Comparison of ENCODE assay signal across 8 cellular contexts in the genomic region with DNA sequence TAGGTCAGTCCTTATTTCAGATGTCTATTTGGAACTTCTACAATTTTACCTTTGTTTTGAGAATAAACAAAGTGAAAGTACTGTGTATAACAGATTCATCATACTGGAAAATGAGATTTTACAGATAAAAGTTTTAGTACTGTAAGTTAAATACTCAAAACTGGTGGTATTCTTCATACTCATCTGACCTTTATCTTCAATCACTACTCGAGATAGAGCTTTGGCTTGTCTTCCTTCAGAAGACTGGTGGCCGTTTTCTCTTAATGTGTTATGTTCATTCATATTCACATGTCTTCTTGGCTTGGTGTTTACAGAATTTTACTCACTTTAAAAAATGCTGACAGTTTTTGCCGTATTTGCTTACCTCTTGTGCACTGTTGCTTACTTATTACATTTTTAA. TPM values are rescaled to one million over a fixed set of nuclear protein-coding genes. Genes with fewer than 3 reads are reported as not detected.
DNase-seq lines count a peak whose midpoint lies in the region; ATAC-seq, FAIRE-seq and TF ChIP-seq lines count a peak whose summit lies in the region.

No MANE protein-coding gene starts in this region.

- no peak overlapping the region for H2BK12ac ChIP-seq in H9 (ENCODE audit: insufficient read length, low read depth, low read length)

- no peak overlapping the region for H3K23ac ChIP-seq in H9 (ENCODE audit: insufficient read length, low read depth, low read length)

- no peaks in the 10 kb centered on the region for H3K36me3 ChIP-seq in mesodermal cell (ENCODE audit: control insufficient read depth, insufficient read depth, low read length)

- H3T11ph ChIP-seq in H9 (ENCODE audit: low read length) = no peak overlapping the region

- no peak for FAIRE-seq in A549 (lab: Jason Lieb, UNC)

- WGBS in A549 (ENCODE audit: missing lambda C conversion rate) = 36% methylated on average over 3 of the region's 3 CpGs
- WGBS in H9 (ENCODE audit: extremely low coverage, insufficient read length, low lambda C conversion rate) = no CpG with 5 or more reads among the region's 3 CpGs
- 83% methylated on average over 1 of the region's 3 CpGs; no CpG with 5 or more reads in 1 of the 2 experiments for WGBS in mesodermal cell (ENCODE audit: insufficient coverage in 2 of 2), 2 experiments

- H3K18ac ChIP-seq in H9 (ENCODE audit: insufficient read length, low read depth, low read length) = no peak overlapping the region

- H3K79me1 ChIP-seq in H9 (ENCODE audit: insufficient read depth, low read depth, low read length, poor library complexity, severe bottlenecking) = peaks cover 2% of the 10 kb centered on the region

- H3K9me3 Mint-ChIP-seq in H9 = no peaks in the 10 kb centered on the region
- no peaks in the 10 kb centered on the region for H3K9me3 Mint-ChIP-seq in activated naive CD8-positive, alpha-beta T cell treated with anti-CD3 and anti-CD28 coated beads, Interleukin-2, amount 10 ng/mL, durations not matched to agents 7 days and 5 days

- H3K4me2 ChIP-seq in A549 (peak overlapping the region; percentile 93), H9 (ENCODE audit: insufficient read depth, insufficient read length, low read length) (peak overlapping the region; percentile 79)

- DNase-seq in A549 (ENCODE audit: low read depth in 1 of 2, low spot score in 1 of 2) = no peak
- no peak for DNase-seq in H9
- DNase-seq in activated naive CD8-positive, alpha-beta T cell treated with anti-CD3 and anti-CD28 coated beads, Interleukin-2, amount 10 ng/mL, durations not matched to agents 7 days and 5 days = no peak
- DNase-seq in HCEC 1CT = no peak
- no peak for DNase-seq in COLO668 (lab: John Stamatoyannopoulos, UW; ENCODE audit: unreplicated experiment)
- no peak for DNase-seq in NK-92 (lab: John Stamatoyannopoulos, UW; ENCODE audit: unreplicated experiment)

- no peak overlapping the region for H3K27ac Mint-ChIP-seq in H9
- no peak overlapping the region for H3K27ac Mint-ChIP-seq in activated naive CD8-positive, alpha-beta T cell treated with anti-CD3 and anti-CD28 coated beads, Interleukin-2, amount 10 ng/mL, durations not matched to agents 7 days and 5 days

- H4K20me1 ChIP-seq in H9 (ENCODE audit: control insufficient read depth, insufficient read depth, insufficient read length) = no peaks in the 10 kb centered on the region

- CTCF ChIA-PET in A549 (lab: Yijun Ruan, JAX) = interaction anchor here (0.7 to 1.4 kb wide), 2 partner anchors 11 to 283 kb away, joined by 3 read pairs; no protein-coding TSS in a partner anchor

- no peak for ATAC-seq in A549
- ATAC-seq in activated naive CD8-positive, alpha-beta T cell treated with anti-CD3 and anti-CD28 coated beads, Interleukin-2, amount 10 ng/mL, durations not matched to agents 7 days and 5 days (ENCODE audit: low read depth) = no peak
- no peak for ATAC-seq in HG03469 (IDR thresholded peaks at IDR 0.05; ENCODE audit: unreplicated experiment)

- no peak overlapping the region for H2AK5ac ChIP-seq in H9 (ENCODE audit: insufficient read length, low read length)

- TF ChIP-seq POLR2A in A549 (IDR thresholded peaks at IDR 0.05; ENCODE audit: low read length) = no peak

- H3K4me3 Mint-ChIP-seq in H9 = peak overlapping the region; percentile 98 to 99
- peak overlapping the region; percentile 96 for H3K4me3 Mint-ChIP-seq in activated naive CD8-positive, alpha-beta T cell treated with anti-CD3 and anti-CD28 coated beads, Interleukin-2, amount 10 ng/mL, durations not matched to agents 7 days and 5 days

- TF ChIP-seq EP300 in A549 (IDR thresholded peaks at IDR 0.05) = no peak

- H3K27ac ChIP-seq in A549 = no peak overlapping the region
- H3K27ac ChIP-seq in H9 (ENCODE audit: insufficient read length, low read depth, low read length) = no peak overlapping the region
- H3K27ac ChIP-seq in mesodermal cell (ENCODE audit: low read depth, low read length, severe bottlenecking) = no peak overlapping the region

- no peak overlapping the region for H2AFZ ChIP-seq in H9 (ENCODE audit: low read length)

- POLR2A ChIA-PET in A549 (lab: Yijun Ruan, JAX) = interaction anchor here (1.3 kb wide), 1 partner anchor 12 kb away, joined by 5 read pairs; no protein-coding TSS in a partner anchor
- POLR2A ChIA-PET in activated naive CD8-positive, alpha-beta T cell treated with anti-CD3 and anti-CD28 coated beads, Interleukin-2, amount 10 ng/mL, durations not matched to agents 7 days and 5 days (lab: Charles Lee) = no interaction called here

- no peak overlapping the region for H4K91ac ChIP-seq in H9 (ENCODE audit: insufficient read length, low read depth, low read length)

- no peak overlapping the region for H4K8ac ChIP-seq in H9 (replicated peaks; ENCODE audit: insufficient read length, low read depth, low read length)

- no peak overlapping the region for H3K56ac ChIP-seq in H9 (ENCODE audit: insufficient read length, low read depth, low read length)

- no peak overlapping the region for H3K14ac ChIP-seq in H9 (ENCODE audit: insufficient read depth, low read length)

- H3K4me1 Mint-ChIP-seq in H9 = peaks cover 35 to 43% of the 10 kb centered on the region in 2 experiments
- H3K4me1 Mint-ChIP-seq in activated naive CD8-positive, alpha-beta T cell treated with anti-CD3 and anti-CD28 coated beads, Interleukin-2, amount 10 ng/mL, durations not matched to agents 7 days and 5 days = peaks cover 29% of the 10 kb centered on the region

- H3K79me2 ChIP-seq in H9 (ENCODE audit: insufficient read depth, low read length) = peaks cover 9% of the 10 kb centered on the region; the same call in 1 of the 2 replicates

- H3K9ac ChIP-seq in H9 (ENCODE audit: extremely low read depth, insufficient read length, low read length) = no peak overlapping the region

- no peak for TF ChIP-seq CTCF in A549 (IDR thresholded peaks at IDR 0.05)
- TF ChIP-seq CTCF in H9 (conservative IDR thresholded peaks at IDR 0.05) = no peak

- no peak overlapping the region for H2BK5ac ChIP-seq in H9 (ENCODE audit: insufficient read length, low read length)

- no peak overlapping the region for H2BK20ac ChIP-seq in H9 (ENCODE audit: low read depth, low read length, poor library complexity, severe bottlenecking)

- H3K27me3 ChIP-seq in H9 (ENCODE audit: insufficient read depth, low read length) = no peaks in the 10 kb centered on the region

- peak overlapping the region; percentile 68 for H3K4me3 ChIP-seq in A549
- peak overlapping the region; percentile 96 for H3K4me3 ChIP-seq in mesodermal cell (ENCODE audit: extremely low read depth, insufficient read depth, low read length, poor library complexity, severe bottlenecking)

- H2BK15ac ChIP-seq in H9 (ENCODE audit: low read depth, low read length) = no peak overlapping the region

- H4K5ac ChIP-seq in H9 (ENCODE audit: insufficient read length, low read depth, low read length) = no peak overlapping the region

- TF ChIP-seq RAD21 in A549 (conservative IDR thresholded peaks at IDR 0.05 in 1 of 2, IDR thresholded peaks at IDR 0.05 in 1 of 2) = no peak

- peaks cover 8% of the 10 kb centered on the region for H3K23me2 ChIP-seq in H9 (ENCODE audit: insufficient read length, low read depth, low read length, poor library complexity, severe bottlenecking)

- H3K36me3 Mint-ChIP-seq in H9 (ENCODE audit: insufficient read depth in 1 of 3, low read depth in 3 of 3) = peaks cover 0 to 3% (median 0%) of the 10 kb centered on the region in 3 experiments; a peak in 1 of 7 replicates
- peaks cover 14% of the 10 kb centered on the region for H3K36me3 Mint-ChIP-seq in activated naive CD8-positive, alpha-beta T cell treated with anti-CD3 and anti-CD28 coated beads, Interleukin-2, amount 10 ng/mL, durations not matched to agents 7 days and 5 days

- H3K9me3 ChIP-seq in A549 (no peaks in the 10 kb centered on the region), H9 (ENCODE audit: control insufficient read depth, low read depth, low read length) (no peaks in the 10 kb centered on the region), mesodermal cell (ENCODE audit: control insufficient read depth, low read length) (no peaks in the 10 kb centered on the region)

- no peak overlapping the region for H3K4ac ChIP-seq in H9 (ENCODE audit: low read depth, low read length)

- no peak overlapping the region for H2BK120ac ChIP-seq in H9 (ENCODE audit: low read depth, low read length, poor library complexity, severe bottlenecking)

- H3K27me3 Mint-ChIP-seq in H9 (ENCODE audit: low read depth) = no peaks in the 10 kb centered on the region; the same call in 1 of the 2 replicates
- H3K27me3 Mint-ChIP-seq in activated naive CD8-positive, alpha-beta T cell treated with anti-CD3 and anti-CD28 coated beads, Interleukin-2, amount 10 ng/mL, durations not matched to agents 7 days and 5 days = no peaks in the 10 kb centered on the region

- peaks cover 54% of the 10 kb centered on the region for H3K4me1 ChIP-seq in A549
- H3K4me1 ChIP-seq in H9 (ENCODE audit: insufficient read depth, low read length) = no peaks in the 10 kb centered on the region
- peaks cover 11% of the 10 kb centered on the region for H3K4me1 ChIP-seq in mesodermal cell (ENCODE audit: control insufficient read depth, insufficient read depth, low read length, poor library complexity, severe bottlenecking)

TF ChIP-seq in A549, 52 proteins besides CTCF, POLR2A, EP300 and RAD21 (continues in another document):
- TF ChIP-seq HOXB13 (CRISPR knock-in tag; IDR thresholded peaks at IDR 0.05; ENCODE audit: low read depth) (no peak), NFE2L2 (conservative IDR thresholded peaks at IDR 0.05; ENCODE audit: low read length) (no peak), ELK1 (IDR thresholded peaks at IDR 0.05; ENCODE audit: low read depth, low read length) (no peak)

RNA-seq across cellular contexts. Expression of gene SPOPL, which starts 2.1 kb away (rescaled TPM):
- polyA plus RNA-seq in A549 (2011; rRNA removed) (16.2 and 16.9 TPM in 2 replicates), A549 (2017; fragmentation: RNase III; extraction: RNeasy Plus Mini Kit Qiagen cat#74134 plus additional on column Dnase treatment) (7.2 to 8.2 TPM (median 7.4 TPM) in 3 replicates)
- 4.3 and 4.4 TPM in 2 replicates for polyA plus RNA-seq in A549 (2012; cell fraction: cytosol; rRNA removed)
- 2.3 and 2.5 TPM in 2 replicates for polyA plus RNA-seq in A549 (2012; cell fraction: nucleus; rRNA removed)
- polyA minus RNA-seq in A549 (2011; rRNA and poly(A)+ RNA removed) = 7.3 and 8.1 TPM in 2 replicates
- total RNA-seq in H9 (2021) = 13.6 and 14.6 TPM in 2 replicates
- 10 to 100 TPM; 17.1 to 17.4 TPM for total RNA-seq in activated naive CD8-positive, alpha-beta T cell treated with anti-CD3 and anti-CD28 coated beads, Interleukin-2, amount 10 ng/mL, durations not matched to agents 7 days and 5 days
- 12.1 TPM for polyA plus RNA-seq in mesodermal cell (2013, experiment 1 of 2)
- 12.4 TPM for polyA plus RNA-seq in mesodermal cell (2013, experiment 2 of 2)
